In the genomic region with DNA sequence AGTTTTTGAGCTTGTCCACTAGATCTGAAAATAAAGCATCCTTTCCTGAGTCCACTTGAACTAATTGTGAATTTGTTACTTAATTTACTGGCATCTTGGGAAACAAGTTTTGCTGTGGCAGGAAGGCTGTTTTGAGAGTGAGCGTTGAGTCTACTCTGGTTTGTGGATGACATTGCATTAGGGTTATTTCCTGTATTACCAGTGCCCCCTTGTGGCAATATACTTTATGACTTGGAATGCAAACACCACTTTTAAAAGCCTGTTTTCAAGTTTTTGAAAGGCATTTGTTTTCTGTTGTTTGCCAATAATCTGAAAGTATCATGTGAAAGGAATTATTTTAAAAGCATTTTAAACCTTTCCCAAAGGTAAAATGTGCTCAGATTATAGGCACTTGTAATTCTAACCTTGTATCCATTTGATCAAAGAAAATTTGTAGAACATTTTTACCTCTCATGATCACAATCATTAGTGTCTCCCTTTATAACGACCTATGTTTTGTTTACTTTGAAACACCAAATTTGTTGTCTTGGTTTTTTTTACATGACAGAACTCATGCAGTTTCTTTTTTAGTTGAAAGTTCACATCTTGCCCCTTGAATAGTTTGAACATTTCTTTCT, we compare ENCODE assay signal across 9 cellular contexts. TPM values are rescaled to one million over a fixed set of nuclear protein-coding genes. Genes with fewer than 3 reads are reported as not detected.
DNase-seq lines count a peak whose midpoint lies in the region; ATAC-seq, FAIRE-seq and TF ChIP-seq lines count a peak whose summit lies in the region.
"Had no signal": no experiment of that assay in that cellular context is flagged by ENCODE, and none has a peak within 500 bp of the region (broad histone marks: within the 10 kb centered on the region; RNA-seq: fewer than 3 reads in every experiment).

No MANE protein-coding gene starts in this region.

- DNase-seq in CD8-positive, alpha-beta T cell: peak in 4 of 7 experiments; percentile 4 to 40 (median 19)
- DNase-seq in NCI-H146 (lab: John Stamatoyannopoulos, UW) (peak; percentile 41), activated B cell treated with CpG ODN at 0.5 μM for 24 hours (no peak), pancreas (peak in 3 of 6 donors; percentile 18 to 42 (median 23)), GM19238 (ENCODE audit: insufficient read length, low spot score) (no peak)

- no peaks in the 10 kb centered on the region for H3K9me3 ChIP-seq in CD8-positive, alpha-beta T cell (ENCODE audit: low read length)
- H3K9me3 ChIP-seq in gastroesophageal sphincter: no peaks in the 10 kb centered on the region
- H3K9me3 ChIP-seq in pancreas: no peaks in the 10 kb centered on the region

- CTCF ChIA-PET in CD8-positive, alpha-beta T cell (lab: Charles Lee): interaction anchor here (0.5 to 1.1 kb wide), 13 partner anchors 8 to 704 kb away, joined by 3 to 12 read pairs (median 3); no protein-coding TSS in a partner anchor
- CTCF ChIA-PET in activated B cell treated with CpG ODN at 0.5 μM for 24 hours (lab: Charles Lee): interaction anchor here (1.1 kb wide), 1 partner anchor 9 kb away, joined by 6 read pairs; no protein-coding TSS in a partner anchor

- POLR2A ChIA-PET in CD8-positive, alpha-beta T cell (lab: Charles Lee): no interaction called here
- POLR2A ChIA-PET in activated B cell treated with CpG ODN at 0.5 μM for 24 hours (lab: Charles Lee): no interaction called here

- no peak overlapping the region for H3K4me3 Mint-ChIP-seq in CD8-positive, alpha-beta T cell
- no peak overlapping the region for H3K4me3 Mint-ChIP-seq in activated B cell treated with CpG ODN at 0.5 μM for 24 hours
- H3K4me3 Mint-ChIP-seq: stimulated activated naive CD8-positive, alpha-beta T cell treated with anti-CD3 and anti-CD28 coated beads, Interleukin-15, Interleukin-2, amounts not matched to agents 100 ng/mL and 50 ng/mL, for 24 hours had no signal

- H3K4me3 ChIP-seq in CD8-positive, alpha-beta T cell (ENCODE audit: low read depth, low read length): no peak overlapping the region
- no peak overlapping the region for H3K4me3 ChIP-seq in gastroesophageal sphincter
- no peak overlapping the region for H3K4me3 ChIP-seq in pancreas

- H3K27ac ChIP-seq in CD8-positive, alpha-beta T cell (ENCODE audit: low read depth, low read length): no peak overlapping the region
- H3K27ac ChIP-seq in gastroesophageal sphincter (no peak overlapping the region), pancreas (no peak overlapping the region)

- H3K27ac Mint-ChIP-seq in CD8-positive, alpha-beta T cell: no peak overlapping the region
- H3K27ac Mint-ChIP-seq in activated B cell treated with CpG ODN at 0.5 μM for 24 hours: no peak overlapping the region
- H3K27ac Mint-ChIP-seq: stimulated activated naive CD8-positive, alpha-beta T cell treated with anti-CD3 and anti-CD28 coated beads, Interleukin-15, Interleukin-2, amounts not matched to agents 100 ng/mL and 50 ng/mL, for 24 hours had no signal

- intact Hi-C loops in CD8-positive, alpha-beta T cell (cut with DNase I, micrococcal nuclease): loop anchor here (1.0 to 10.0 kb wide), 6 partner anchors 17 to 1679 kb away; partner anchors contain the start of genes CYP2U1 (in 1 of the 2), GIMD1 (in 1 of the 2) and HADH (in 1 of the 2)
- intact Hi-C loops in activated B cell treated with CpG ODN at 0.5 μM for 24 hours (cut with micrococcal nuclease): loop anchor here (1.0 kb wide), 2 partner anchors 76 to 155 kb away; partner anchors contain the start of gene HADH
- intact Hi-C loops in pancreas (cut with DNase I): loop anchor here in 2 of 3 donors (5.0 to 10.0 kb wide), 2 partner anchors 151 to 159 kb away; no protein-coding TSS in a partner anchor

- TF ChIP-seq CTCF in CD8-positive, alpha-beta T cell (IDR thresholded peaks at IDR 0.05): peak; percentile 79
- peak; percentile 45 for TF ChIP-seq CTCF in activated B cell treated with CpG ODN at 0.5 μM for 24 hours (IDR thresholded peaks at IDR 0.05)
- peak; percentile 80 to 93 (median 86) for TF ChIP-seq CTCF in gastroesophageal sphincter (IDR thresholded peaks at IDR 0.05)
- TF ChIP-seq CTCF in pancreas (IDR thresholded peaks at IDR 0.05): peak; percentile 54 to 74 (median 64)

- H3K9me3 Mint-ChIP-seq in CD8-positive, alpha-beta T cell: no peaks in the 10 kb centered on the region
- no peaks in the 10 kb centered on the region for H3K9me3 Mint-ChIP-seq in activated B cell treated with CpG ODN at 0.5 μM for 24 hours
- H3K9me3 Mint-ChIP-seq: stimulated activated naive CD8-positive, alpha-beta T cell treated with anti-CD3 and anti-CD28 coated beads, Interleukin-15, Interleukin-2, amounts not matched to agents 100 ng/mL and 50 ng/mL, for 24 hours had no signal

- peak; percentile 84 for ATAC-seq in CD8-positive, alpha-beta T cell
- ATAC-seq in GM18498 (IDR thresholded peaks at IDR 0.05; ENCODE audit: unreplicated experiment): peak; percentile 97
- ATAC-seq in HG02840 (IDR thresholded peaks at IDR 0.05; ENCODE audit: low FRiP score, unreplicated experiment): peak; percentile 83
- ATAC-seq in activated B cell treated with CpG ODN at 0.5 μM for 24 hours (ENCODE audit: low read depth): peak; percentile 75
- peak; percentile 79 for ATAC-seq in gastroesophageal sphincter
- ATAC-seq in pancreas: peak; percentile 73 to 97 (median 92)

- no peaks in the 10 kb centered on the region for H3K4me1 ChIP-seq in CD8-positive, alpha-beta T cell (ENCODE audit: insufficient read depth, low read length)
- H3K4me1 ChIP-seq in gastroesophageal sphincter (peaks cover 0 to 10% (median 0%) of the 10 kb centered on the region in 3 donors), pancreas (peaks cover 0 to 3% (median 0%) of the 10 kb centered on the region in 3 donors)

- peaks cover 2% of the 10 kb centered on the region for H3K4me1 Mint-ChIP-seq in CD8-positive, alpha-beta T cell (ENCODE audit: low read depth)
- peaks cover 2% of the 10 kb centered on the region for H3K4me1 Mint-ChIP-seq in activated B cell treated with CpG ODN at 0.5 μM for 24 hours

- no peak for TF ChIP-seq EP300 in gastroesophageal sphincter (IDR thresholded peaks at IDR 0.05)

- H3K36me3 Mint-ChIP-seq in CD8-positive, alpha-beta T cell: no peaks in the 10 kb centered on the region
- H3K36me3 Mint-ChIP-seq in activated B cell treated with CpG ODN at 0.5 μM for 24 hours (ENCODE audit: low read depth): no peaks in the 10 kb centered on the region

- no peak for TF ChIP-seq POLR2A in gastroesophageal sphincter (IDR thresholded peaks at IDR 0.05)

- no peaks in the 10 kb centered on the region for H3K36me3 ChIP-seq in CD8-positive, alpha-beta T cell (ENCODE audit: insufficient read depth, low read length)
- H3K36me3 ChIP-seq in gastroesophageal sphincter: peaks cover 0 to 43% of the 10 kb centered on the region in 2 donors
- H3K36me3 ChIP-seq in pancreas: no peaks in the 10 kb centered on the region

- no peaks in the 10 kb centered on the region for H3K27me3 Mint-ChIP-seq in CD8-positive, alpha-beta T cell (ENCODE audit: low read depth)
- peaks cover 1% of the 10 kb centered on the region for H3K27me3 Mint-ChIP-seq in activated B cell treated with CpG ODN at 0.5 μM for 24 hours

- FAIRE-seq in pancreas (lab: Jason Lieb, UNC): peak; percentile 93

- WGBS in gastroesophageal sphincter (ENCODE audit: low coverage in 1 of 2), 2 donors: 10 to 13% methylated on average over 2 of the region's 2 CpGs
- 11 to 12% methylated on average over 2 of the region's 2 CpGs for WGBS in pancreas, 2 donors

- no peaks in the 10 kb centered on the region for H3K27me3 ChIP-seq in CD8-positive, alpha-beta T cell (ENCODE audit: insufficient read depth, low read length)
- H3K27me3 ChIP-seq in gastroesophageal sphincter (no peaks in the 10 kb centered on the region), pancreas (no peaks in the 10 kb centered on the region)

RNA-seq across cellular contexts. Expression of gene CYP2U1, which starts 18.0 kb away (rescaled TPM):
- total RNA-seq in CD8-positive, alpha-beta T cell: 1 to 10 TPM; 3.4 to 3.6 TPM
- total RNA-seq in activated B cell treated with CpG ODN at 0.5 μM for 24 hours (9.2 and 11.6 TPM in 2 replicates), gastroesophageal sphincter (10 to 100 TPM; 14.9 to 34.0 (median 27.3) TPM), pancreas (1 to 10 TPM in 5 of 6 donors, under 1 TPM in 1; 0.92 to 3.2 (median 1.6) TPM)
- 1 to 10 TPM; 1.1 to 5.0 TPM for polyA plus RNA-seq in pancreas

Comparison
In these comparisons a context has a peak if more than half of its experiments do, and no peak if none do; other contexts are left out.
1. DNase-seq: peak in CD8-positive, alpha-beta T cell (4 of 7) and NCI-H146 (single experiment); none in activated B cell treated with CpG ODN at 0.5 μM for 24 hours (single experiment) and GM19238 (single experiment).
2. Peak in every context shown above with its lines, with median percentiles within 50 percentile points of each other: ATAC-seq and CTCF ChIP-seq.